ENCODE assay signal across 8 cellular contexts in the genomic region with DNA sequence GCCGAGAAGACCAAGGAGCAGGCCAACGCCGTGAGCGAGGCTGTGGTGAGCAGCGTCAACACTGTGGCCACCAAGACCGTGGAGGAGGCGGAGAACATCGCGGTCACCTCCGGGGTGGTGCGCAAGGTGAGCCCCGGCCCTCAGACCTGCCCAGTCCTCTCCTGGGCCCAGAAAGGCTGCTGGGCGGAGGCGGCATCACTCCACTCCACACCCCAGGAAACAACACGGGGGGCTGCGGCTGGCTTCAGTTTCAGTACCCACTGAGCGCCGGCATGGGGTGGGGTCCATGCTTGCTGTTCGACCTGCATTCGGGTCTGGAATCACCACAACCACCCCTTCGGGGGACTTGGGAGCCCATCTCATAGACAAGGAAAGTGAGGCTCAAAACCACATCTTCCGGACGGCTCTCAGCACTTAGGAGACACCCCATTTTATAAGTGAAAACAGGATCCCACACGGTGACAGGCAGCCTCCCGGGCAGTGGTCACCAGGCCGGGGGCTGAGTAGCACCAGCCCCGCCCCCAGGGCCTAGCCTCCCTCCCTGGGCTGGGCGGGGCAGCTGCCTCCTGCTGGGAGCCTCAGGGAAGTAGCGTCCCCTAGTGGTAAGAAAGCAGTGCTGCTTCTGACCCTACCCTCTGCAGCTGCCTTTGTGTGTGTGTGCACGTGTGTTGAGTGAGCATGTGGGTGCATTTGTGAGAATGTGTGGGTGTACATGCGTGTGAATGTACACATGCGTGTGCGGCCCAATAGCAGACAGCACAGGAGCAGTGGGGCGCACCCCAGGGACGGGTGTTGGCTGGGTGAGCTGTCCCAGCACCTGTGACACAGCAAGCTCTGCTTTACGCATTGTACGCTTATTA. TPM values are rescaled to one million over a fixed set of nuclear protein-coding genes. Genes with fewer than 3 reads are reported as not detected.
DNase-seq lines count a peak whose midpoint lies in the region; ATAC-seq and TF ChIP-seq lines count a peak whose summit lies in the region.

No MANE protein-coding gene starts in this region.

- TF ChIP-seq CTCF in KMS-11 (conservative IDR thresholded peaks at IDR 0.05; ENCODE audit: low read depth, low read length) (peak; percentile 94), gastroesophageal sphincter (IDR thresholded peaks at IDR 0.05) (peak in 3 of 4 experiments; percentile 78 to 88 (median 83))

- no peaks in the 10 kb centered on the region for H3K79me2 ChIP-seq in KMS-11 (ENCODE audit: insufficient read depth, low read depth)

- WGBS in gastroesophageal sphincter (ENCODE audit: low coverage in 1 of 2), 2 donors: 35 to 58% methylated on average over 8 to 11 of the region's 37 CpGs

- H3K4me1 ChIP-seq in KMS-11 (ENCODE audit: low read depth, poor library complexity, severe bottlenecking) (peaks cover 7% of the 10 kb centered on the region), gastroesophageal sphincter (peaks cover 0 to 70% (median 16%) of the 10 kb centered on the region in 3 donors)

- H3K4me3 ChIP-seq in KMS-11 (IDR thresholded peaks at IDR 0.05; ENCODE audit: insufficient read depth, low read depth, low read length): no peak overlapping the region
- peak overlapping the region in 1 of 2 donors; percentile 44 for H3K4me3 ChIP-seq in gastroesophageal sphincter

- TF ChIP-seq POLR2A in gastroesophageal sphincter (IDR thresholded peaks at IDR 0.05): no peak

- H3K36me3 ChIP-seq in KMS-11 (ENCODE audit: insufficient read depth) (no peaks in the 10 kb centered on the region), gastroesophageal sphincter (no peaks in the 10 kb centered on the region)

- DNase-seq in SHP77 (lab: John Stamatoyannopoulos, UW) (peak; percentile 31 to 40), SHP77 treated with DMSO at 0.1 percent for 48 hours (lab: John Stamatoyannopoulos, UW) (no peak), retina (peak; percentile 61), NCI-H345 (lab: John Stamatoyannopoulos, UW) (no peak)
- DNase-seq in activated CD4-positive, CD25-positive, alpha-beta regulatory T cell treated with anti-CD3 and anti-CD28 coated beads, Interleukin-2, amount 50 U/mL, for 72 hours: peak; percentile 33

- no peak for TF ChIP-seq EP300 in gastroesophageal sphincter (IDR thresholded peaks at IDR 0.05)

- H3K4me2 ChIP-seq in KMS-11: no peak overlapping the region

- H3K27me3 ChIP-seq in KMS-11 (ENCODE audit: insufficient read depth, low read depth) (no peaks in the 10 kb centered on the region), gastroesophageal sphincter (no peaks in the 10 kb centered on the region)

- no peak overlapping the region for H3K27ac ChIP-seq in KMS-11
- peak overlapping the region in 3 of 4 donors; percentile 79 to 84 (median 80) for H3K27ac ChIP-seq in gastroesophageal sphincter

- ATAC-seq in GM21529 (IDR thresholded peaks at IDR 0.05; ENCODE audit: unreplicated experiment) (peak; percentile 80), gastroesophageal sphincter (peak; percentile 56)

- no peak overlapping the region; the same call in 1 of the 2 replicates for H3K9ac ChIP-seq in KMS-11

- H2AFZ ChIP-seq in KMS-11 (ENCODE audit: low read depth): peak overlapping the region; percentile 84

- no peaks in the 10 kb centered on the region for H3K9me3 ChIP-seq in gastroesophageal sphincter

- H4K20me1 ChIP-seq in KMS-11 (ENCODE audit: insufficient read depth): no peaks in the 10 kb centered on the region

RNA-seq across cellular contexts. Expression of a gene that starts 1.8 kb away (rescaled TPM):
- 100 to 1,000 TPM in 1 of 4 donors, 10 to 100 TPM in 3; 12.8 to 102 (median 33.7) TPM for total RNA-seq in gastroesophageal sphincter

RNA-seq across cellular contexts. Expression of a gene that starts 2.8 kb away (rescaled TPM):
- total RNA-seq in gastroesophageal sphincter: 10 to 100 TPM; 18.5 to 77.7 (median 42.2) TPM

RNA-seq across cellular contexts. Expression of a gene that starts 8.0 kb away (rescaled TPM):
- total RNA-seq in gastroesophageal sphincter: 100 to 1,000 TPM in 2 of 4 donors, 10 to 100 TPM in 2; 36.5 to 408 (median 149) TPM

RNA-seq across cellular contexts. Expression of a gene that starts 59.9 kb away (rescaled TPM):
- total RNA-seq in gastroesophageal sphincter: not detected

Comparison
In these comparisons a context has a peak if more than half of its experiments do, and no peak if none do; other contexts are left out.
1. DNase-seq: peak in SHP77 (2 of 2), activated CD4-positive, CD25-positive, alpha-beta regulatory T cell treated with anti-CD3 and anti-CD28 coated beads, Interleukin-2, amount 50 U/mL, for 72 hours (single experiment) and retina (single experiment); none in SHP77 treated with DMSO at 0.1 percent for 48 hours (single experiment) and NCI-H345 (single experiment).